Comparison of ENCODE assay signal across 13 cellular contexts in the genomic region with DNA sequence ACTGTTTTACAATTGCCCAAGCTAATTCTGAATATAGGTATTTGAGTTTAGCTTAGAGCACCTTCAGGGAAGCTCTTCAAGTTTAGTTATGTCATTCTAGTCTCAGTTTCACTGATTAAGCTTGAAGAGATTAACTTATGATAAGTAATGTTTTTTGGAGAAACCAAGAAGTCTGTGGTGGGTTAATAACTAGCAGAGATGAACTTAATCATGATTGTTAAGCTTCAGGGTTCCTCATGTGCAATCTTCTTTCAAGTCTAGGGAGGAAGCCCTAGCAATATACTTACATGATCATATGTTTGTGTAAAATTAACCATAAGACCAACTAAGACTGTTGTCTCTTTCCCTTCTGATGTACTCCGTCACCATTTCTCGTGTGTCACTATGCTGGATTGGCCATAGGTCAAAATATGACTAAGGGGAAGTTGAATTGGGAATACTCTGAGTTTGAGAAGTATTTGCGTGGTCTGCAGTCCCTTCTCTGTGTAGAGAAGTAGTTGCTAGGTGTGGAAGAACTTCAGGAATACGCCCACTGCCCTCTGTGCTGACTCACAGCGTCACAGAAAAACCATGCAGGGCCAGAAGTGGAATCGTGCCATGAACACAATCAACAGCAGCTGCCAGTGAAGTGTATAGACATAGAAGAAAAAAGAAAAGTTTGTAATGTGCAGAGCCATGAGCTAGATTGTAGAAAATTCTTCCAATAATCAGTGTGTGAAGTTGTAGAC.
DNase-seq lines count a peak whose midpoint lies in the region; ATAC-seq and TF ChIP-seq lines count a peak whose summit lies in the region.
"Had no signal": no experiment of that assay in that cellular context is flagged by ENCODE, and none has a peak within 500 bp of the region (broad histone marks: within the 10 kb centered on the region; RNA-seq: fewer than 3 reads in every experiment).

No MANE protein-coding gene starts in this region.

- no peak overlapping the region for H3K27ac Mint-ChIP-seq in Calu3 (ENCODE audit: unreplicated experiment)
- H3K27ac Mint-ChIP-seq in activated CD8-positive, alpha-beta T cell treated with anti-CD3 and anti-CD28 coated beads for 36 hours: no peak overlapping the region
- H3K27ac Mint-ChIP-seq: CD4-positive, alpha-beta T cell; T-helper 1 cell treated with Interleukin-12 subunit alpha and Interleukin-12 subunit beta and Interleukin-4 antibody, amounts not matched to agents 30 μg/mL and 1 μg/mL, for 36 hours had no signal

- H3K9me3 ChIP-seq in left lung: no peaks in the 10 kb centered on the region
- H3K9me3 ChIP-seq: gastrocnemius medialis had no signal

- peaks cover 5% of the 10 kb centered on the region for H3K36me3 Mint-ChIP-seq in Calu3 (ENCODE audit: insufficient read depth, unreplicated experiment)
- H3K36me3 Mint-ChIP-seq in activated CD8-positive, alpha-beta T cell treated with anti-CD3 and anti-CD28 coated beads for 36 hours (ENCODE audit: low read depth): no peaks in the 10 kb centered on the region

- POLR2A ChIA-PET in activated CD8-positive, alpha-beta T cell treated with anti-CD3 and anti-CD28 coated beads for 36 hours (lab: Charles Lee): no interaction called here

- intact Hi-C loops in Calu3 (cut with micrococcal nuclease; ENCODE audit: unreplicated experiment) (no loop called here), left lung (cut with DNase I) (loop anchor here in 1 of 2 donors (10.0 kb wide), 1 partner anchor 145 kb away; no protein-coding TSS in a partner anchor)
- intact Hi-C loops in activated CD8-positive, alpha-beta T cell treated with anti-CD3 and anti-CD28 coated beads for 36 hours (cut with micrococcal nuclease): no loop called here

- no peaks in the 10 kb centered on the region for H3K27me3 ChIP-seq in left lung
- H3K27me3 ChIP-seq: gastrocnemius medialis had no signal

- no peak overlapping the region for H3K4me3 Mint-ChIP-seq in Calu3 (ENCODE audit: low read depth, unreplicated experiment)
- no peak overlapping the region for H3K4me3 Mint-ChIP-seq in activated CD8-positive, alpha-beta T cell treated with anti-CD3 and anti-CD28 coated beads for 36 hours
- H3K4me3 Mint-ChIP-seq: CD4-positive, alpha-beta T cell; T-helper 1 cell treated with Interleukin-12 subunit alpha and Interleukin-12 subunit beta and Interleukin-4 antibody, amounts not matched to agents 30 μg/mL and 1 μg/mL, for 36 hours had no signal

- BruUV-seq in Calu3 (replicated peaks; lab: Mats Ljungman, UMichigan): no TSS peak

- H3K36me3 ChIP-seq in left lung: no peaks in the 10 kb centered on the region
- H3K36me3 ChIP-seq: gastrocnemius medialis had no signal

- CTCF ChIA-PET in Calu3 (lab: Charles Lee): interaction anchor here (1.1 kb wide), 1 partner anchor 43 kb away, joined by 3 read pairs; no protein-coding TSS in a partner anchor
- CTCF ChIA-PET in activated CD8-positive, alpha-beta T cell treated with anti-CD3 and anti-CD28 coated beads for 36 hours (lab: Charles Lee): no interaction called here

- in situ Hi-C loops in astrocyte of the spinal cord (cut with HindIII; ENCODE audit: low sequenced_read_pairs): no loop called here

- H3K4me1 ChIP-seq in left lung: no peaks in the 10 kb centered on the region
- H3K4me1 ChIP-seq: gastrocnemius medialis had no signal

- peak; percentile 59 for ATAC-seq in left lung
- no peak for ATAC-seq in activated CD8-positive, alpha-beta T cell treated with anti-CD3 and anti-CD28 coated beads for 36 hours
- ATAC-seq: gastrocnemius medialis had no signal

- H3K4me3 ChIP-seq in astrocyte of the spinal cord (ENCODE audit: low read depth, low read length) (no peak overlapping the region), left lung (no peak overlapping the region)
- H3K4me3 ChIP-seq: gastrocnemius medialis had no signal

- H3K27ac ChIP-seq in left lung: no peak overlapping the region
- H3K27ac ChIP-seq: gastrocnemius medialis had no signal

- no peaks in the 10 kb centered on the region for H3K27me3 Mint-ChIP-seq in Calu3 (ENCODE audit: unreplicated experiment)
- peaks cover 11% of the 10 kb centered on the region for H3K27me3 Mint-ChIP-seq in activated CD8-positive, alpha-beta T cell treated with anti-CD3 and anti-CD28 coated beads for 36 hours

- DNase-seq in Calu3: peak; percentile 10
- peak; percentile 11 for DNase-seq in H4 (ENCODE audit: low spot score)
- peak; percentile 63 for DNase-seq in astrocyte of the spinal cord (ENCODE audit: low read depth, low spot score)
- DNase-seq in left lung: no peak
- DNase-seq in cortex of kidney (lab: John Stamatoyannopoulos, UW): no peak
- no peak for DNase-seq in activated CD8-positive, alpha-beta T cell treated with anti-CD3 and anti-CD28 coated beads for 36 hours
- DNase-seq in central memory CD4-positive, alpha-beta T cell: no peak
- no peak for DNase-seq in COR-L47 (lab: John Stamatoyannopoulos, UW)
- DNase-seq: activated effector memory CD4-positive, alpha-beta T cell treated with anti-CD3 and anti-CD28 coated beads, Interleukin-2, amount 50 U/mL, for 16 hours; CD4-positive, alpha-beta T cell; gastrocnemius medialis; NCI-H2171 treated with DMSO at 0.1 percent for 48 hours had no signal

- no peaks in the 10 kb centered on the region for H3K9me3 Mint-ChIP-seq in Calu3 (ENCODE audit: low read depth, unreplicated experiment)
- no peaks in the 10 kb centered on the region for H3K9me3 Mint-ChIP-seq in activated CD8-positive, alpha-beta T cell treated with anti-CD3 and anti-CD28 coated beads for 36 hours
- H3K9me3 Mint-ChIP-seq: T-helper 1 cell treated with Interleukin-12 subunit alpha and Interleukin-12 subunit beta and Interleukin-4 antibody, amounts not matched to agents 30 μg/mL and 1 μg/mL, for 36 hours had no signal

- no peak for TF ChIP-seq CTCF in Calu3 (IDR thresholded peaks at IDR 0.05; ENCODE audit: unreplicated experiment)
- TF ChIP-seq CTCF in astrocyte of the spinal cord (IDR thresholded peaks at IDR 0.05; ENCODE audit: low read depth, low read length): no peak
- no peak for TF ChIP-seq CTCF in left lung (IDR thresholded peaks at IDR 0.05)
- TF ChIP-seq CTCF in activated CD8-positive, alpha-beta T cell treated with anti-CD3 and anti-CD28 coated beads for 36 hours (IDR thresholded peaks at IDR 0.05): no peak

- peaks cover 15% of the 10 kb centered on the region for H3K4me1 Mint-ChIP-seq in Calu3 (ENCODE audit: low read depth, unreplicated experiment)
- H3K4me1 Mint-ChIP-seq in activated CD8-positive, alpha-beta T cell treated with anti-CD3 and anti-CD28 coated beads for 36 hours (ENCODE audit: low read depth): no peaks in the 10 kb centered on the region

Comparison
In these comparisons a context has a peak if more than half of its experiments do, and no peak if none do; other contexts are left out.
1. DNase-seq: peak in Calu3 (single experiment), H4 (single experiment) and astrocyte of the spinal cord (single experiment); none in left lung (0 of 2), cortex of kidney (single experiment), activated CD8-positive, alpha-beta T cell treated with anti-CD3 and anti-CD28 coated beads for 36 hours (single experiment), central memory CD4-positive, alpha-beta T cell (single experiment) and COR-L47 (single experiment).